33 cellular contexts compared by ENCODE assay signal in the genomic region with DNA sequence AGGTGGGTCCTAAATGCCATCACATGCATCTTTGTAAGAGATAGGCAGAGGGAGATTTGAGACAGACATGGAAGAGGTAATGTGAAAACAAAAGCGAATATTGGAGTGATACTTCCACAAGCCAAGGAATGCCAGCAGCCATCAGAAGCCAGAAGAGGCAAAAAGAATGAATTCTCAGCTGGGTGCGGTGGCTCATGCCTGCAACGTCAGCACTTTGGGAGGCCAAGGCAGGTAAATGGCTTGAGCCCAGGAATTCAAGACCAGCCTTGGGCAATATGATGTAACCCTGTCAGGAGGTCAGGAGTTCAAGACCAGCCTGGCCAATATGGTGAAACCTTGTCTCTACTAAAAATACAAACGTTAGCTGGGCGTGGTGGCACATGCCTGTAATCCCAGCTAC.
"Had no signal": no experiment of that assay in that cellular context is flagged by ENCODE, and none has a peak within 500 bp of the region (broad histone marks: within the 10 kb centered on the region; RNA-seq: fewer than 3 reads in every experiment).

No MANE protein-coding gene starts in this region.

- ATAC-seq: naive thymus-derived CD8-positive, alpha-beta T cell; natural killer cell treated with Interleukin-12 subunit alpha and Interleukin-12 subunit beta and Interleukin-15 and Interleukin-18, amount 100 ng/mL, for 72 hours; psoas muscle; right cardiac atrium; sciatic nerve; stimulated activated memory B cell treated with anti-CD40 and anti-IgM and Interleukin-4, amounts not matched to agents 10 μg/mL and 1 μg/mL and 100 μg/mL, for 72 hours; stimulated activated naive CD8-positive, alpha-beta T cell treated with anti-CD3 and anti-CD28 coated beads, Interleukin-15, amount 100 ng/mL, for 72 hours; stimulated activated naive CD8-positive, alpha-beta T cell treated with anti-CD3 and anti-CD28 coated beads, Interleukin-15, Interleukin-2, amounts not matched to agents 100 U/mL and 50 U/mL, for 24 hours had no signal

- H3K9me3 ChIP-seq: neutrophil, ovary, psoas muscle, spleen, suprapubic skin, testis, upper lobe of left lung, vagina had no signal

- H3K27ac Mint-ChIP-seq: naive thymus-derived CD8-positive, alpha-beta T cell; natural killer cell treated with Interleukin-12 subunit alpha and Interleukin-12 subunit beta and Interleukin-15 and Interleukin-18, amount 100 ng/mL, for 72 hours; nephron progenitor cell; progenitor cell of endocrine pancreas; stimulated activated memory B cell treated with anti-CD40 and anti-IgM and Interleukin-4, amounts not matched to agents 10 μg/mL and 1 μg/mL and 100 μg/mL, for 72 hours had no signal

- H3K36me3 ChIP-seq: neutrophil, ovary, spleen, suprapubic skin, tibial nerve, upper lobe of left lung, vagina had no signal

- H3K27ac ChIP-seq: neutrophil, ovary, parathyroid adenoma, psoas muscle, skin epidermis, spleen, suprapubic skin, testis, tibial nerve, upper lobe of left lung, vagina had no signal

- H3K4me3 Mint-ChIP-seq: naive thymus-derived CD8-positive, alpha-beta T cell; natural killer cell treated with Interleukin-12 subunit alpha and Interleukin-12 subunit beta and Interleukin-15 and Interleukin-18, amount 100 ng/mL, for 72 hours; nephron progenitor cell; neural crest cell; stimulated activated memory B cell treated with anti-CD40 and anti-IgM and Interleukin-4, amounts not matched to agents 10 μg/mL and 1 μg/mL and 100 μg/mL, for 72 hours; stimulated activated naive CD8-positive, alpha-beta T cell treated with anti-CD3 and anti-CD28 coated beads, Interleukin-15, amount 100 ng/mL, for 72 hours had no signal

- H3K9ac ChIP-seq: parathyroid adenoma had no signal

- H3K36me3 Mint-ChIP-seq: naive thymus-derived CD8-positive, alpha-beta T cell; natural killer cell treated with Interleukin-12 subunit alpha and Interleukin-12 subunit beta and Interleukin-15 and Interleukin-18, amount 100 ng/mL, for 72 hours; stimulated activated memory B cell treated with anti-CD40 and anti-IgM and Interleukin-4, amounts not matched to agents 10 μg/mL and 1 μg/mL and 100 μg/mL, for 72 hours had no signal

- H3K4me1 ChIP-seq: parathyroid adenoma, psoas muscle, spleen, suprapubic skin, testis, tibial nerve, upper lobe of left lung, vagina had no signal

- H3K4me2 ChIP-seq: smooth muscle cell had no signal

- H2AFZ ChIP-seq: parathyroid adenoma had no signal

- FAIRE-seq: urothelium cell line had no signal

- H3K4me1 Mint-ChIP-seq: naive thymus-derived CD8-positive, alpha-beta T cell; nephron progenitor cell; stimulated activated memory B cell treated with anti-CD40 and anti-IgM and Interleukin-4, amounts not matched to agents 10 μg/mL and 1 μg/mL and 100 μg/mL, for 72 hours; stimulated activated naive CD8-positive, alpha-beta T cell treated with anti-CD3 and anti-CD28 coated beads, Interleukin-15, amount 100 ng/mL, for 72 hours had no signal

- H3K27me3 ChIP-seq: ovary, spleen, suprapubic skin, testis, tibial nerve, upper lobe of left lung, vagina had no signal

- H3K79me2 ChIP-seq: parathyroid adenoma had no signal

- H3K4me3 ChIP-seq: ovary, psoas muscle, skin epidermis, smooth muscle cell, spleen, suprapubic skin, testis, tibial nerve, upper lobe of left lung, vagina had no signal

- H3K9me3 Mint-ChIP-seq: natural killer cell treated with Interleukin-12 subunit alpha and Interleukin-12 subunit beta and Interleukin-15 and Interleukin-18, amount 100 ng/mL, for 72 hours; neural crest cell; stimulated activated memory B cell treated with anti-CD40 and anti-IgM and Interleukin-4, amounts not matched to agents 10 μg/mL and 1 μg/mL and 100 μg/mL, for 72 hours; stimulated activated naive CD8-positive, alpha-beta T cell treated with anti-CD3 and anti-CD28 coated beads, Interleukin-15, amount 100 ng/mL, for 72 hours had no signal

- DNase-seq: naive thymus-derived CD8-positive, alpha-beta T cell; nephron progenitor cell; nucleus accumbens; ovary; posterior cingulate gyrus; psoas muscle; right cardiac atrium; spleen; stimulated activated CD4-positive, alpha-beta T cell treated with anti-CD3 and anti-CD28 coated beads, Interleukin-12 subunit alpha, Interleukin-12 subunit beta, amount 100 ng/mL, for 4 hours; stimulated activated CD4-positive, alpha-beta T cell treated with anti-CD3 and anti-CD28 coated beads, Interleukin-1b, Interleukin-23, amount 100 ng/mL, for 48 hours; stimulated activated CD4-positive, alpha-beta T cell treated with anti-CD3 and anti-CD28 coated beads, Interleukin-4, amount 100 ng/mL, for 1 hour; stimulated activated CD4-positive, alpha-beta T cell treated with anti-CD3 and anti-CD28 coated beads, Interleukin-4, amount 100 ng/mL, for 4 hours; stimulated activated CD8-positive, alpha-beta memory T cell treated with anti-CD3 and anti-CD28 coated beads, Interleukin-4, amount 100 ng/mL, for 48 hours; stimulated activated naive CD4-positive, alpha-beta T cell; stimulated activated naive CD8-positive, alpha-beta T cell treated with anti-CD3 and anti-CD28 coated beads, Interleukin-15, amount 100 ng/mL, for 72 hours; stimulated activated naive CD8-positive, alpha-beta T cell treated with anti-CD3 and anti-CD28 coated beads, Interleukin-15, Interleukin-2, amounts not matched to agents 100 U/mL and 50 U/mL, for 24 hours; substantia nigra; testis; trophoblast cell; upper lobe of left lung had no signal
